Comparison of ENCODE assay signal across 32 cellular contexts in genomic region chr5:129763651-129764050, GRCh38. TPM values are rescaled to one million over a fixed set of nuclear protein-coding genes. Genes with fewer than 3 reads are reported as not detected.
"Had no signal": no experiment of that assay in that cellular context is flagged by ENCODE, and none has a peak within 500 bp of the region (broad histone marks: within the 10 kb centered on the region; RNA-seq: fewer than 3 reads in every experiment).

No MANE protein-coding gene starts in this region.

- FAIRE-seq: urothelium cell line had no signal

- H3K9me3 Mint-ChIP-seq: stimulated activated effector memory CD8-positive, alpha-beta T cell treated with anti-CD3 and anti-CD28 coated beads, Interleukin-12 subunit alpha, Interleukin-12 subunit beta, amount 100 ng/mL, for 72 hours; stimulated activated memory B cell treated with anti-CD40 and anti-IgM and Interleukin-4, amounts not matched to agents 10 μg/mL and 1 μg/mL and 100 μg/mL, for 72 hours; stimulated activated naive B cell treated with anti-CD40 and anti-IgM and Interleukin-4, amounts not matched to agents 10 μg/mL and 1 μg/mL and 100 μg/mL, for 72 hours; stimulated activated naive CD8-positive, alpha-beta T cell treated with anti-CD3 and anti-CD28 coated beads, Interleukin-15, amount 100 ng/mL, for 72 hours; stimulated activated naive CD8-positive, alpha-beta T cell treated with anti-CD3 and anti-CD28 coated beads, Interleukin-15, Interleukin-2, amounts not matched to agents 100 ng/mL and 50 ng/mL, for 24 hours; type B pancreatic cell had no signal

- H3K27me3 ChIP-seq: stomach, suprapubic skin, testis, thyroid gland, tibial artery, tibial nerve, transverse colon, upper lobe of left lung, upper lobe of right lung, uterus, vagina had no signal

- H3K36me3 Mint-ChIP-seq: stimulated activated effector memory CD8-positive, alpha-beta T cell treated with anti-CD3 and anti-CD28 coated beads, Interleukin-12 subunit alpha, Interleukin-12 subunit beta, amount 100 ng/mL, for 72 hours; stimulated activated memory B cell treated with anti-CD40 and anti-IgM and Interleukin-4, amounts not matched to agents 10 μg/mL and 1 μg/mL and 100 μg/mL, for 72 hours; stimulated activated naive B cell treated with anti-CD40 and anti-IgM and Interleukin-4, amounts not matched to agents 10 μg/mL and 1 μg/mL and 100 μg/mL, for 72 hours; type B pancreatic cell had no signal

- H3K4me3 Mint-ChIP-seq: stimulated activated effector memory CD8-positive, alpha-beta T cell treated with anti-CD3 and anti-CD28 coated beads, Interleukin-12 subunit alpha, Interleukin-12 subunit beta, amount 100 ng/mL, for 72 hours; stimulated activated memory B cell treated with anti-CD40 and anti-IgM and Interleukin-4, amounts not matched to agents 10 μg/mL and 1 μg/mL and 100 μg/mL, for 72 hours; stimulated activated naive B cell treated with anti-CD40 and anti-IgM and Interleukin-4, amounts not matched to agents 10 μg/mL and 1 μg/mL and 100 μg/mL, for 72 hours; stimulated activated naive CD8-positive, alpha-beta T cell treated with anti-CD3 and anti-CD28 coated beads, Interleukin-15, amount 100 ng/mL, for 72 hours; stimulated activated naive CD8-positive, alpha-beta T cell treated with anti-CD3 and anti-CD28 coated beads, Interleukin-15, Interleukin-2, amounts not matched to agents 100 ng/mL and 50 ng/mL, for 24 hours; type B pancreatic cell had no signal

- DNase-seq: stimulated activated CD4-positive, alpha-beta T cell treated with anti-CD3 and anti-CD28 coated beads, Interleukin-2, amount 100 ng/mL, for 48 hours; stimulated activated CD4-positive, alpha-beta T cell treated with anti-CD3 and anti-CD28 coated beads, Interleukin-4, amount 100 ng/mL, for 1 hour; stimulated activated CD4-positive, alpha-beta T cell treated with anti-CD3 and anti-CD28 coated beads, Interleukin-4, amount 100 ng/mL, for 24 hours; stimulated activated CD4-positive, alpha-beta T cell treated with anti-CD3 and anti-CD28 coated beads, Interleukin-4, amount 100 ng/mL, for 4 hours; stimulated activated CD8-positive, alpha-beta memory T cell treated with anti-CD3 and anti-CD28 coated beads, Interleukin-4, amount 100 ng/mL, for 48 hours; stimulated activated naive B cell treated with anti-CD40 and anti-IgM and Interleukin-4, amounts not matched to agents 10 μg/mL and 1 μg/mL and 100 μg/mL, for 72 hours; stimulated activated naive CD4-positive, alpha-beta T cell; stimulated activated naive CD4-positive, alpha-beta T cell treated with Interleukin-2 at 50 U/mL for 16 hours; stimulated activated naive CD8-positive, alpha-beta T cell treated with anti-CD3 and anti-CD28 coated beads, Interleukin-15, amount 100 ng/mL, for 72 hours; stimulated activated naive CD8-positive, alpha-beta T cell treated with anti-CD3 and anti-CD28 coated beads, Interleukin-15, Interleukin-2, amounts not matched to agents 100 U/mL and 50 U/mL, for 24 hours; stomach; substantia nigra; testis; thyroid gland; tibial artery; transverse colon; upper lobe of left lung; upper lobe of right lung; uterus had no signal

- H3K27me3 Mint-ChIP-seq: stimulated activated memory B cell treated with anti-CD40 and anti-IgM and Interleukin-4, amounts not matched to agents 10 μg/mL and 1 μg/mL and 100 μg/mL, for 72 hours; stimulated activated naive CD8-positive, alpha-beta T cell treated with anti-CD3 and anti-CD28 coated beads, Interleukin-15, amount 100 ng/mL, for 72 hours; stimulated activated naive CD8-positive, alpha-beta T cell treated with anti-CD3 and anti-CD28 coated beads, Interleukin-15, Interleukin-2, amounts not matched to agents 100 ng/mL and 50 ng/mL, for 24 hours had no signal

- H3K4me1 Mint-ChIP-seq: stimulated activated effector memory CD8-positive, alpha-beta T cell treated with anti-CD3 and anti-CD28 coated beads, Interleukin-12 subunit alpha, Interleukin-12 subunit beta, amount 100 ng/mL, for 72 hours; stimulated activated memory B cell treated with anti-CD40 and anti-IgM and Interleukin-4, amounts not matched to agents 10 μg/mL and 1 μg/mL and 100 μg/mL, for 72 hours; stimulated activated naive B cell treated with anti-CD40 and anti-IgM and Interleukin-4, amounts not matched to agents 10 μg/mL and 1 μg/mL and 100 μg/mL, for 72 hours; stimulated activated naive CD8-positive, alpha-beta T cell treated with anti-CD3 and anti-CD28 coated beads, Interleukin-15, amount 100 ng/mL, for 72 hours had no signal

- H3K36me3 ChIP-seq: stomach, suprapubic skin, thoracic aorta, thyroid gland, tibial artery, tibial nerve, transverse colon, upper lobe of left lung, upper lobe of right lung, uterus, vagina had no signal

- H3K27ac ChIP-seq: stomach, suprapubic skin, testis, thoracic aorta, thyroid gland, tibial artery, tibial nerve, transverse colon, upper lobe of left lung, upper lobe of right lung, uterus, vagina had no signal

- ATAC-seq: stimulated activated effector memory CD8-positive, alpha-beta T cell treated with anti-CD3 and anti-CD28 coated beads, Interleukin-12 subunit alpha, Interleukin-12 subunit beta, amount 100 ng/mL, for 72 hours; stimulated activated memory B cell treated with anti-CD40 and anti-IgM and Interleukin-4, amounts not matched to agents 10 μg/mL and 1 μg/mL and 100 μg/mL, for 72 hours; stimulated activated naive B cell treated with anti-CD40 and anti-IgM and Interleukin-4, amounts not matched to agents 10 μg/mL and 1 μg/mL and 100 μg/mL, for 72 hours; stimulated activated naive CD8-positive, alpha-beta T cell treated with anti-CD3 and anti-CD28 coated beads, Interleukin-15, amount 100 ng/mL, for 72 hours; stimulated activated naive CD8-positive, alpha-beta T cell treated with anti-CD3 and anti-CD28 coated beads, Interleukin-15, Interleukin-2, amounts not matched to agents 100 U/mL and 50 U/mL, for 24 hours; upper lobe of right lung had no signal

- H3K4me3 ChIP-seq: stomach, suprapubic skin, testis, thoracic aorta, thyroid gland, tibial artery, tibial nerve, transverse colon, upper lobe of left lung, upper lobe of right lung, uterus, vagina had no signal

- H3K27ac Mint-ChIP-seq: stimulated activated effector memory CD8-positive, alpha-beta T cell treated with anti-CD3 and anti-CD28 coated beads, Interleukin-12 subunit alpha, Interleukin-12 subunit beta, amount 100 ng/mL, for 72 hours; stimulated activated memory B cell treated with anti-CD40 and anti-IgM and Interleukin-4, amounts not matched to agents 10 μg/mL and 1 μg/mL and 100 μg/mL, for 72 hours; stimulated activated naive B cell treated with anti-CD40 and anti-IgM and Interleukin-4, amounts not matched to agents 10 μg/mL and 1 μg/mL and 100 μg/mL, for 72 hours; stimulated activated naive CD8-positive, alpha-beta T cell treated with anti-CD3 and anti-CD28 coated beads, Interleukin-15, amount 100 ng/mL, for 72 hours; stimulated activated naive CD8-positive, alpha-beta T cell treated with anti-CD3 and anti-CD28 coated beads, Interleukin-15, Interleukin-2, amounts not matched to agents 100 ng/mL and 50 ng/mL, for 24 hours; type B pancreatic cell had no signal

- H3K4me1 ChIP-seq: stomach, suprapubic skin, testis, thyroid gland, tibial artery, upper lobe of left lung, upper lobe of right lung, uterus, vagina had no signal

- H3K9me3 ChIP-seq: stomach, suprapubic skin, testis, thoracic aorta, thyroid gland, tibial artery, tibial nerve, transverse colon, upper lobe of left lung, upper lobe of right lung, uterus, vagina had no signal

RNA-seq across cellular contexts. Expression of gene MINAR2, which starts 15.8 kb away (rescaled TPM):
- total RNA-seq: stomach, subcutaneous adipose tissue, suprapubic skin, temporal lobe, testis, thyroid gland, tibial nerve, transverse colon, upper lobe of left lung, upper lobe of right lung, ureter, vagina had no signal
- polyA plus RNA-seq: stomach, thymus had no signal
